In genomic region chr11:32918427-32918826, GRCh38 we compare ENCODE assay signal across 2 cellular contexts.
TF ChIP-seq lines count a peak whose summit lies in the region.

No MANE protein-coding gene starts in this region.

TF ChIP-seq in IMR-90, 13 proteins besides CTCF, POLR2A, EP300 and RAD21:
- TF ChIP-seq MXI1 (IDR thresholded peaks at IDR 0.05; ENCODE audit: borderline replicate concordance, low read depth, low read length) (no peak), USF2 (IDR thresholded peaks at IDR 0.05; ENCODE audit: low read depth, low read length) (no peak), MAZ (IDR thresholded peaks at IDR 0.05; ENCODE audit: borderline replicate concordance, low read depth, low read length) (no peak), FOS (IDR thresholded peaks at IDR 0.05; ENCODE audit: low read depth, low read length) (no peak), CHD1 (IDR thresholded peaks at IDR 0.05; ENCODE audit: low read depth, low read length) (no peak), BHLHE40 (IDR thresholded peaks at IDR 0.05; ENCODE audit: low read depth, low read length) (no peak), RFX5 (IDR thresholded peaks at IDR 0.05; ENCODE audit: low read depth, low read length) (no peak), MAFK (IDR thresholded peaks at IDR 0.05; ENCODE audit: low read depth, low read length) (no peak), CEBPB (IDR thresholded peaks at IDR 0.05; ENCODE audit: low read depth, low read length) (no peak), SMC3 (IDR thresholded peaks at IDR 0.05; ENCODE audit: low read depth, low read length) (no peak), RCOR1 (IDR thresholded peaks at IDR 0.05; ENCODE audit: insufficient replicate concordance, low read length) (no peak), NFE2L2 (IDR thresholded peaks at IDR 0.05; ENCODE audit: low read depth, low read length) (no peak)
- TF ChIP-seq, protein P1, sequence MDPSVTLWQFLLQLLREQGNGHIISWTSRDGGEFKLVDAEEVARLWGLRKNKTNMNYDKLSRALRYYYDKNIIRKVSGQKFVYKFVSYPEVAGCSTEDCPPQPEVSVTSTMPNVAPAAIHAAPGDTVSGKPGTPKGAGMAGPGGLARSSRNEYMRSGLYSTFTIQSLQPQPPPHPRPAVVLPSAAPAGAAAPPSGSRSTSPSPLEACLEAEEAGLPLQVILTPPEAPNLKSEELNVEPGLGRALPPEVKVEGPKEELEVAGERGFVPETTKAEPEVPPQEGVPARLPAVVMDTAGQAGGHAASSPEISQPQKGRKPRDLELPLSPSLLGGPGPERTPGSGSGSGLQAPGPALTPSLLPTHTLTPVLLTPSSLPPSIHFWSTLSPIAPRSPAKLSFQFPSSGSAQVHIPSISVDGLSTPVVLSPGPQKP (IDR thresholded peaks at IDR 0.05; ENCODE audit: borderline replicate concordance, low read depth, low read length) = no peak

TF ChIP-seq in HEK293T, 16 proteins besides CTCF, POLR2A, EP300 and RAD21:
- TF ChIP-seq HDGF (IDR thresholded peaks at IDR 0.05; ENCODE audit: borderline replicate concordance) = no peak
- TF ChIP-seq ARNT (IDR thresholded peaks at IDR 0.05) = no peak
- no peak for TF ChIP-seq L3MBTL2 (conservative IDR thresholded peaks at IDR 0.05)
- TF ChIP-seq FOXA1 (IDR thresholded peaks at IDR 0.05) = no peak
- no peak for TF ChIP-seq SP1 (IDR thresholded peaks at IDR 0.05)
- TF ChIP-seq NFRKB (IDR thresholded peaks at IDR 0.05) = no peak
- no peak for TF ChIP-seq SUZ12 (IDR thresholded peaks at IDR 0.05)
- TF ChIP-seq CTBP1 (IDR thresholded peaks at IDR 0.05; ENCODE audit: borderline replicate concordance) = no peak
- TF ChIP-seq BHLHE40 (IDR thresholded peaks at IDR 0.05; ENCODE audit: borderline replicate concordance) = no peak
- no peak for TF ChIP-seq LEF1 (IDR thresholded peaks at IDR 0.05; ENCODE audit: borderline replicate concordance)
